Comparison of ENCODE assay signal across 12 cellular contexts in the genomic region with DNA sequence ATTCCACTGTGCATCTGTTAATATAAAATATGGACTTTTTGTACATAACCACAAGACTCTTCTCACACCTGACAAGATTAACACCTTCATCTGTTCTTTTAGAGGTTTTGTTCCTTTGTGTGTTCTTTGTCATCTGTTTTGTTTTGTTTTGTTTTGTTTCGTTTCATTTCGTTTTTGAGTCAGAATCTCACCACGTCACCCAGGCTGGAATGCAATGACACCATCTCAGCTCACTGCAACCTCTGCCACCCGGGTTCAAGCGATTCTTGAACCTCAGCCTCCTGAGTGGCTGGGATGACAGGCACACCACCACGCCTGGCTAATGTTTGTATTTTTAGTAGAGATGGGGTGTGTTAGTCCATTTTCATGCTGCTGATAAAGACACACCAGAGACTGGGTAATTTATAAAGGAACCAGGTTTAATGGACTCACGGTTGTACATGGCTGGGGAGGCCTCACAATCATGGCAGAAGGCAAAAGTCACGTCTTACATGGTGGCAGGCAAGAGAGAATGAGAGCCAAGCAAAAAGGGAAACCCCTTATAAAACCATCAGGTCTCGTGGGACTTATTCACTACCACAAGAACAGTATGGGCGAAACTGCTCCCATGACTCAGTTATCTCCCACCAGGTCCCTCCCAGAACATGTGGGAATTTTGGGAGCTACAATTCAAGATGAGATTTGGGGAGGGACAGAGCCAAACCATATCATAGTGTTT.
A peak's percentile ranks its signal among the peaks of the same experiment; 100 is the strongest.
DNase-seq lines count a peak whose midpoint lies in the region; ATAC-seq lines count a peak whose summit lies in the region.
"Had no signal": no experiment of that assay in that cellular context is flagged by ENCODE, and none has a peak within 500 bp of the region (broad histone marks: within the 10 kb centered on the region; RNA-seq: fewer than 3 reads in every experiment).

No MANE protein-coding gene starts in this region.

- H3K36me3 Mint-ChIP-seq in activated naive CD8-positive, alpha-beta T cell, result no peaks in the 10 kb centered on the region
- H3K36me3 Mint-ChIP-seq in stimulated activated effector memory CD8-positive, alpha-beta T cell treated with anti-CD3 and anti-CD28 coated beads, Interleukin-12 subunit alpha, Interleukin-12 subunit beta, amount 100 ng/mL, for 72 hours, result peaks cover 41% of the 10 kb centered on the region

- no peaks in the 10 kb centered on the region for H3K27me3 Mint-ChIP-seq in activated naive CD8-positive, alpha-beta T cell

- peak; percentile 81 for ATAC-seq in stimulated activated effector memory CD8-positive, alpha-beta T cell treated with anti-CD3 and anti-CD28 coated beads, Interleukin-12 subunit alpha, Interleukin-12 subunit beta, amount 100 ng/mL, for 72 hours
- ATAC-seq: SK-N-SH treated with all-trans-retinoic acid at 6 μM for 48 hours had no signal

- H3K27ac Mint-ChIP-seq in activated naive CD8-positive, alpha-beta T cell, result peak overlapping the region; percentile 54
- H3K27ac Mint-ChIP-seq in stimulated activated effector memory CD8-positive, alpha-beta T cell treated with anti-CD3 and anti-CD28 coated beads, Interleukin-12 subunit alpha, Interleukin-12 subunit beta, amount 100 ng/mL, for 72 hours, result peak overlapping the region; percentile 80

- H3K4me1 Mint-ChIP-seq in activated naive CD8-positive, alpha-beta T cell (ENCODE audit: low read depth), result peaks cover 33% of the 10 kb centered on the region
- H3K4me1 Mint-ChIP-seq in stimulated activated effector memory CD8-positive, alpha-beta T cell treated with anti-CD3 and anti-CD28 coated beads, Interleukin-12 subunit alpha, Interleukin-12 subunit beta, amount 100 ng/mL, for 72 hours, result peaks cover 42% of the 10 kb centered on the region

- no peaks in the 10 kb centered on the region for H3K9me3 Mint-ChIP-seq in activated naive CD8-positive, alpha-beta T cell (ENCODE audit: low read depth)
- H3K9me3 Mint-ChIP-seq in stimulated activated effector memory CD8-positive, alpha-beta T cell treated with anti-CD3 and anti-CD28 coated beads, Interleukin-12 subunit alpha, Interleukin-12 subunit beta, amount 100 ng/mL, for 72 hours, result peaks cover 3% of the 10 kb centered on the region

- H3K4me3 Mint-ChIP-seq in activated naive CD8-positive, alpha-beta T cell, result no peak overlapping the region
- H3K4me3 Mint-ChIP-seq in stimulated activated effector memory CD8-positive, alpha-beta T cell treated with anti-CD3 and anti-CD28 coated beads, Interleukin-12 subunit alpha, Interleukin-12 subunit beta, amount 100 ng/mL, for 72 hours, result peak overlapping the region; percentile 11

- peak; percentile 19 for DNase-seq in stimulated activated CD4-positive, alpha-beta T cell treated with anti-CD3 and anti-CD28 coated beads, Interleukin-1b, Interleukin-23, amount 100 ng/mL, for 48 hours
- DNase-seq in stimulated activated CD4-positive, alpha-beta T cell treated with anti-CD3 and anti-CD28 coated beads, Interleukin-4, amount 100 ng/mL, for 24 hours, result no peak
- DNase-seq in fibroblast of peridontal ligament (ENCODE audit: extremely low read depth), result peak; percentile 8
- DNase-seq in stimulated activated effector memory CD8-positive, alpha-beta T cell treated with anti-CD3 and anti-CD28 coated beads, Interleukin-12 subunit alpha, Interleukin-12 subunit beta, amount 100 ng/mL, for 72 hours (ENCODE audit: low spot score in 2 of 2), result no peak
- DNase-seq in NCI-H345 (lab: John Stamatoyannopoulos, UW), result no peak
- DNase-seq in DMS79 treated with DMSO at 0.1 percent for 48 hours (lab: John Stamatoyannopoulos, UW), result no peak
- no peak for DNase-seq in stimulated activated CD4-positive, alpha-beta T cell treated with anti-CD3 and anti-CD28 coated beads, Interleukin-4, amount 100 ng/mL, for 4 hours
- DNase-seq: left ventricle myocardium superior, PC-9, testis had no signal

Comparison
In these comparisons a context has a peak if more than half of its experiments do, and no peak if none do; other contexts are left out.
1. DNase-seq: peak in stimulated activated CD4-positive, alpha-beta T cell treated with anti-CD3 and anti-CD28 coated beads, Interleukin-1b, Interleukin-23, amount 100 ng/mL, for 48 hours (single experiment) and fibroblast of peridontal ligament (single experiment); none in stimulated activated CD4-positive, alpha-beta T cell treated with anti-CD3 and anti-CD28 coated beads, Interleukin-4, amount 100 ng/mL, for 24 hours (single experiment), stimulated activated effector memory CD8-positive, alpha-beta T cell treated with anti-CD3 and anti-CD28 coated beads, Interleukin-12 subunit alpha, Interleukin-12 subunit beta, amount 100 ng/mL, for 72 hours (0 of 2), NCI-H345 (single experiment), DMS79 treated with DMSO at 0.1 percent for 48 hours (single experiment) and stimulated activated CD4-positive, alpha-beta T cell treated with anti-CD3 and anti-CD28 coated beads, Interleukin-4, amount 100 ng/mL, for 4 hours (0 of 2).